Comparison of ENCODE assay signal across 8 cellular contexts in the genomic region with DNA sequence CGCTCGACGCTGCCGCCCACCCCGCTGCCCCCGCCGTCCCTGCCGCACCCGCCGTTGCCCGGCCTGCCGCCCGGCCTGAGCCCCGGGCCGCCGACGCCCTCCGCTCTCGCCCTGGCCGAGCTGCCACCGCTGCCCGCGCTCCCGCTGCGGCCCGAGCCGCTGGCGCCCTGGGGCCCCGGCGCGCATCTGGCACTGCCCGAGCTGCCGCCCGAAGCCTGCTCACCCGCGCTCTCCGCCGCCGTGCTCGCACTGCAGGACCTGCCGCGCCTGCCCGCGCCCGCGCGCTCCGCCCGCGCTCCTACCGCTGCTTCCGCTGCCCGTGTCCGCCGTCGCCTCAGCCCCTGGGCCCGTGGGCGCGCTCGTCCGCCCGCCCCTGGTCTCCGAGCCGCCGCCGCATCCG. TPM values are rescaled to one million over a fixed set of nuclear protein-coding genes. Genes with fewer than 3 reads are reported as not detected.
DNase-seq lines count a peak whose midpoint lies in the region; ATAC-seq and TF ChIP-seq lines count a peak whose summit lies in the region.
"Had no signal": no experiment of that assay in that cellular context is flagged by ENCODE, and none has a peak within 500 bp of the region (broad histone marks: within the 10 kb centered on the region; RNA-seq: fewer than 3 reads in every experiment).

No MANE protein-coding gene starts in this region.

- peak overlapping the region; percentile 46 for H3K4me2 ChIP-seq in mesendoderm (ENCODE audit: low read length)

- no peak overlapping the region for H3K27ac ChIP-seq in Panc1 (ENCODE audit: low read length)
- no peak overlapping the region for H3K27ac ChIP-seq in mesendoderm (ENCODE audit: low read depth, low read length)

- no peaks in the 10 kb centered on the region for H3K79me1 ChIP-seq in mesendoderm (ENCODE audit: low read length)

- H3K4me1 ChIP-seq in Panc1 (ENCODE audit: control insufficient read depth, insufficient read depth, low read length), result peaks cover 25% of the 10 kb centered on the region
- peaks cover 23% of the 10 kb centered on the region for H3K4me1 ChIP-seq in mesendoderm (ENCODE audit: control insufficient read depth, low read depth, low read length)

- no peak overlapping the region for H2AK5ac ChIP-seq in mesendoderm (ENCODE audit: low read length)

- WGBS in mesendoderm (ENCODE audit: extremely low coverage, insufficient coverage, low lambda C conversion rate), result no CpG with 5 or more reads among the region's 67 CpGs

- no peaks in the 10 kb centered on the region for H3K79me2 ChIP-seq in mesendoderm (ENCODE audit: control insufficient read depth, insufficient read depth, low read length)

- BruUV-seq in Panc1 (replicated peaks; lab: Mats Ljungman, UMichigan), result no TSS peak

- H2BK15ac ChIP-seq in mesendoderm (replicated peaks; ENCODE audit: low read depth), result no peak overlapping the region

- H3K27me3 ChIP-seq in Panc1 (ENCODE audit: control insufficient read depth, insufficient read depth, low read length) (no peaks in the 10 kb centered on the region), mesendoderm (ENCODE audit: insufficient read depth, low read length, poor library complexity) (no peaks in the 10 kb centered on the region)

- no peak overlapping the region for H2BK120ac ChIP-seq in mesendoderm (ENCODE audit: low read depth, low read length)

- H3K56ac ChIP-seq in mesendoderm (ENCODE audit: low read length), result peak overlapping the region; percentile 42

- POLR2A ChIA-PET in Panc1 (lab: Charles Lee), result interaction anchor here (0.6 kb wide), 2 partner anchors 20 to 29 kb away, joined by 3 to 4 read pairs; no protein-coding TSS in a partner anchor
- POLR2A ChIA-PET in GM10248 (lab: Yijun Ruan, JAX), result interaction anchor here (0.6 kb wide), 1 partner anchor 24 kb away, joined by 4 read pairs; no protein-coding TSS in a partner anchor

- no peak overlapping the region for H3K4ac ChIP-seq in mesendoderm (ENCODE audit: low read depth, low read length)

- H3K36me3 ChIP-seq in Panc1 (ENCODE audit: control insufficient read depth, insufficient read depth, low read length), result no peaks in the 10 kb centered on the region
- no peaks in the 10 kb centered on the region for H3K36me3 ChIP-seq in mesendoderm (ENCODE audit: control insufficient read depth, insufficient read depth, low read length)

- no peak overlapping the region for H4K5ac ChIP-seq in mesendoderm (ENCODE audit: low read length)

- CTCF ChIA-PET in Panc1 (lab: Charles Lee) (interaction anchor here (0.7 to 1.2 kb wide), 4 partner anchors 16 to 27 kb away, joined by 3 to 11 read pairs (median 4); a partner anchor contains a TSS), GM10248 (lab: Yijun Ruan, JAX) (interaction anchor here (0.6 to 11.8 kb wide), 6 partner anchors 10 to 126 kb away, joined by 3 to 231 read pairs (median 4); a partner anchor contains a TSS)

- no peak overlapping the region for H4K8ac ChIP-seq in mesendoderm (ENCODE audit: low read depth, low read length)

- no peak overlapping the region for H3K23ac ChIP-seq in mesendoderm (ENCODE audit: low read length)

- no peak overlapping the region for H3K18ac ChIP-seq in mesendoderm (ENCODE audit: low read length)

- H2BK5ac ChIP-seq in mesendoderm (ENCODE audit: low read length), result no peak overlapping the region

- intact Hi-C loops in Panc1 (cut with micrococcal nuclease; ENCODE audit: unreplicated experiment), result no loop called here

- TF ChIP-seq CTCF in Panc1 (IDR thresholded peaks at IDR 0.05) (no peak), GM10248 (IDR thresholded peaks at IDR 0.05; ENCODE audit: control extremely low read depth, extremely low read depth, low read depth, missing control alignments) (no peak)

- H3K9ac ChIP-seq in mesendoderm (ENCODE audit: low read length), result no peak overlapping the region

- ATAC-seq in GM18861 (IDR thresholded peaks at IDR 0.05; ENCODE audit: unreplicated experiment) (peak; percentile 2), GM21619 (IDR thresholded peaks at IDR 0.05; ENCODE audit: unreplicated experiment) (peak; percentile 15), Panc1 (peak; percentile 60)

- peak overlapping the region in 1 of 2 experiments; percentile 18; a peak in 3 of 4 replicates for H3K4me3 ChIP-seq in Panc1 (ENCODE audit: low read depth in 2 of 2, low read length in 2 of 2)
- no peak overlapping the region for H3K4me3 ChIP-seq in mesendoderm (ENCODE audit: low read length)

- DNase-seq in Panc1 (ENCODE audit: low read depth, low spot score), result no peak
- DNase-seq in mesendoderm, result no peak
- DNase-seq in C1 segment of cervical spinal cord (lab: John Stamatoyannopoulos, UW), result no peak
- DNase-seq in NCI-H1436 treated with DMSO at 0.1 percent for 48 hours (lab: John Stamatoyannopoulos, UW), result no peak
- no peak for DNase-seq in GM10248 (ENCODE audit: extremely low spot score)

- no peaks in the 10 kb centered on the region for H3K9me3 ChIP-seq in Panc1 (ENCODE audit: control insufficient read depth, insufficient read depth, low read depth, low read length)

- in situ Hi-C loops in Panc1 (cut with HindIII; ENCODE audit: low pct_unique_long_range_greater_than_20kb, low sequenced_read_pairs), result no loop called here

RNA-seq across cellular contexts. Expression of a gene that starts 8.4 kb away (rescaled TPM):
- total RNA-seq in Panc1 (2021; ENCODE audit: unreplicated experiment), result 1.6 TPM
- 1.3 TPM for polyA plus RNA-seq in Panc1 (2012; ENCODE audit: insufficient read length)
- polyA plus RNA-seq in mesendoderm (2013, experiment 1 of 2), result 0.20 TPM
- polyA plus RNA-seq in mesendoderm (2013, experiment 2 of 2), result 0.15 TPM
- total RNA-seq: HFFc6 had no signal

RNA-seq across cellular contexts. Expression of a gene that starts 13.7 kb away (rescaled TPM):
- total RNA-seq in Panc1 (2021; ENCODE audit: unreplicated experiment), result 1.2 TPM
- polyA plus RNA-seq in Panc1 (2012; ENCODE audit: insufficient read length), result 1.1 TPM
- 508 TPM for polyA plus RNA-seq in mesendoderm (2013, experiment 1 of 2)
- 491 TPM for polyA plus RNA-seq in mesendoderm (2013, experiment 2 of 2)

RNA-seq across cellular contexts. Expression of a gene that starts 15.8 kb away (rescaled TPM):
- total RNA-seq in Panc1 (2021; ENCODE audit: unreplicated experiment), result 156 TPM
- polyA plus RNA-seq in Panc1 (2012; ENCODE audit: insufficient read length), result 172 TPM
- 126 TPM for polyA plus RNA-seq in mesendoderm (2013, experiment 1 of 2)
- 126 TPM for polyA plus RNA-seq in mesendoderm (2013, experiment 2 of 2)

RNA-seq across cellular contexts. Expression of a gene that starts 19.4 kb away (rescaled TPM):
- 67.3 TPM for total RNA-seq in Panc1 (2021; ENCODE audit: unreplicated experiment)
- 179 TPM for polyA plus RNA-seq in Panc1 (2012; ENCODE audit: insufficient read length)
- 73.7 TPM for polyA plus RNA-seq in mesendoderm (2013, experiment 1 of 2)
- polyA plus RNA-seq in mesendoderm (2013, experiment 2 of 2), result 75.5 TPM

RNA-seq across cellular contexts. Expression of a gene that starts 19.5 kb away (rescaled TPM):
- total RNA-seq in Panc1 (2021; ENCODE audit: unreplicated experiment), result 56.7 TPM
- polyA plus RNA-seq in Panc1 (2012; ENCODE audit: insufficient read length), result 65.2 TPM
- polyA plus RNA-seq in mesendoderm (2013, experiment 1 of 2), result 38.1 TPM
- 37.5 TPM for polyA plus RNA-seq in mesendoderm (2013, experiment 2 of 2)

Comparison
In these comparisons a context has a peak if more than half of its experiments do, and no peak if none do; other contexts are left out.
1. ATAC-seq: peak in every context shown above with its lines; median percentile 60 in Panc1; 15 in GM21619; 2 in GM18861.